Comparison of ENCODE assay signal across 14 cellular contexts in genomic region chr10:34580643-34581042, GRCh38.
DNase-seq lines count a peak whose midpoint lies in the region; ATAC-seq, FAIRE-seq and TF ChIP-seq lines count a peak whose summit lies in the region.
"Had no signal": no experiment of that assay in that cellular context is flagged by ENCODE, and none has a peak within 500 bp of the region (broad histone marks: within the 10 kb centered on the region; RNA-seq: fewer than 3 reads in every experiment).

No MANE protein-coding gene starts in this region.

- no peaks in the 10 kb centered on the region for H3K36me3 ChIP-seq in Karpas-422 (ENCODE audit: insufficient read depth, low read length)
- H3K36me3 ChIP-seq in spleen = no peaks in the 10 kb centered on the region
- H3K36me3 ChIP-seq: Peyer's patch had no signal

- FAIRE-seq in islet of Langerhans (lab: Jason Lieb, UNC) = peak; percentile 77
- FAIRE-seq: G401.6 had no signal

- no peaks in the 10 kb centered on the region for H3K9me3 ChIP-seq in Karpas-422 (ENCODE audit: low read length)
- no peaks in the 10 kb centered on the region for H3K9me3 ChIP-seq in spleen
- H3K9me3 ChIP-seq: Peyer's patch had no signal

- intact Hi-C loops in Right ventricle myocardium superior (cut with DNase I) (no loop called here), cardiac septum (cut with DNase I) (no loop called here), spleen (cut with DNase I; ENCODE audit: low total_unique reads) (no loop called here)

- H3K4me3 ChIP-seq in Karpas-422 (ENCODE audit: low read length) = no peak overlapping the region
- no peak overlapping the region for H3K4me3 ChIP-seq in spleen
- H3K4me3 ChIP-seq: Peyer's patch had no signal

- TF ChIP-seq CTCF in spleen (IDR thresholded peaks at IDR 0.05 in 8 of 11, conservative IDR thresholded peaks at IDR 0.05 in 3 of 11) = no peak

- H3K9ac ChIP-seq in Karpas-422 (ENCODE audit: low read length) = no peak overlapping the region

- TF ChIP-seq POLR2A in spleen (IDR thresholded peaks at IDR 0.05) = no peak

- H3K9me2 ChIP-seq in Karpas-422 (replicated peaks; ENCODE audit: insufficient read depth, low read length) = no peaks in the 10 kb centered on the region

- no peaks in the 10 kb centered on the region for H3K27me3 ChIP-seq in Karpas-422 (ENCODE audit: low read length)
- H3K27me3 ChIP-seq in spleen (replicated peaks in 1 of 7) = no peaks in the 10 kb centered on the region
- H3K27me3 ChIP-seq: Peyer's patch had no signal

- H4K20me1 ChIP-seq in Karpas-422 (ENCODE audit: insufficient read depth, low read depth, low read length) = no peaks in the 10 kb centered on the region

- 43 to 70% (median 53%) methylated on average over 3 of the region's 3 CpGs for WGBS in spleen, 5 donors

- H3K27ac ChIP-seq in Karpas-422 (ENCODE audit: low read length) = no peak overlapping the region
- no peak overlapping the region for H3K27ac ChIP-seq in spleen
- H3K27ac ChIP-seq: Peyer's patch had no signal

- no peaks in the 10 kb centered on the region for H3K4me1 ChIP-seq in Karpas-422 (ENCODE audit: low read length)
- peaks cover 0 to 5% (median 0%) of the 10 kb centered on the region in 6 donors for H3K4me1 ChIP-seq in spleen
- H3K4me1 ChIP-seq: Peyer's patch had no signal

- DNase-seq in Right ventricle myocardium superior (no peak), cardiac septum (ENCODE audit: low spot score) (no peak), astrocyte of the hippocampus (ENCODE audit: low read depth, low spot score) (peak; percentile 60), SKM-1 treated with dmso at 0.1 percent for 144 hours (lab: John Stamatoyannopoulos, UW; ENCODE audit: unreplicated experiment) (no peak), Karpas-422 (no peak), spleen (no peak)
- DNase-seq: activated B cell treated with CpG ODN at 0.5 μM for 24 hours; activated T-cell treated with anti-CD3 and anti-CD28 coated beads, Interleukin-2, amount 50 U/mL, for 72 hours; NCI-H1694; Peyer's patch; stimulated activated CD4-positive, alpha-beta T cell treated with anti-CD3 and anti-CD28 coated beads, Interleukin-2, amount 100 ng/mL, for 48 hours had no signal

- no peak overlapping the region for H3K4me2 ChIP-seq in Karpas-422 (ENCODE audit: low read depth, low read length, poor library complexity, severe bottlenecking)

- no peak overlapping the region for H2AFZ ChIP-seq in Karpas-422 (ENCODE audit: low read length)

- ATAC-seq in Right ventricle myocardium superior (ENCODE audit: poor library complexity) (peak; percentile 36), GM18868 (IDR thresholded peaks at IDR 0.05; ENCODE audit: unreplicated experiment) (no peak)
- ATAC-seq: activated T-cell treated with anti-CD3 and anti-CD28 coated beads, Interleukin-2, amount 50 U/mL, for 72 hours had no signal

- H3K79me2 ChIP-seq in Karpas-422 (ENCODE audit: low read length) = no peaks in the 10 kb centered on the region
